21 cellular contexts compared by ENCODE assay signal in the genomic region with DNA sequence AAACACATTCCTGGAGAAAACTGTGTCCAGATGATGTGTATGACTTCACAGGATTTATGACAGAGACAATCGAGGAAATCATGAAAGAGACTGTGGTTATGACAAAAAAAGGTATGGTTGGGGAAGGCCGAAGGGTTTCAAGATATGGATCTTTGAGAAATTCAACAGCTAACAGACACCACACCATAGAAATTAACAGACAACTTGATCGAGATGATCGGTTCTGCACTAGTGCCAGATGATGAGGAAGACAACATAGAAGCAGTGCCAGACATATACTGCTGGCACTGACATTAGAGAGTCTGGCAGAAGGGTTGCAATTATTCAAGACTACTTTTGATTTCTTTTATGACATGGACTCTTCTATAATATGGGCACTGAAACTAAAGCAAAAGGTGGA. TPM values are rescaled to one million over a fixed set of nuclear protein-coding genes. Genes with fewer than 3 reads are reported as not detected.
DNase-seq lines count a peak whose midpoint lies in the region; ATAC-seq, FAIRE-seq and TF ChIP-seq lines count a peak whose summit lies in the region.
"Had no signal": no experiment of that assay in that cellular context is flagged by ENCODE, and none has a peak within 500 bp of the region (broad histone marks: within the 10 kb centered on the region; RNA-seq: fewer than 3 reads in every experiment).

No MANE protein-coding gene starts in this region.

- TF ChIP-seq POLR2A in GM12878 (IDR thresholded peaks at IDR 0.05; ENCODE audit: low read depth, low read length) (no peak), spleen (IDR thresholded peaks at IDR 0.05) (no peak)

- WGBS in GM12878 (ENCODE audit: insufficient coverage, insufficient replicate concordance, low lambda C conversion rate, missing lambda C conversion rate): 98% methylated on average over 4 of the region's 4 CpGs
- WGBS in psoas muscle, 3 donors: 91 to 93% (median 92%) methylated on average over 4 of the region's 4 CpGs
- WGBS in spleen, 5 donors: 79 to 87% (median 83%) methylated on average over 4 of the region's 4 CpGs

- SMC1A ChIA-PET in GM12878 (lab: Charles Lee; ENCODE audit: uncharacterized antibody, unreplicated experiment): interaction anchor here (0.5 to 1.1 kb wide), 3 partner anchors 15 to 211 kb away, joined by 3 read pairs; no protein-coding TSS in a partner anchor

- H3K79me2 ChIP-seq in GM12878 (ENCODE audit: control insufficient read depth, insufficient read depth, low read length): peaks cover 35% of the 10 kb centered on the region

- no peak for DNase-seq in CD14-positive monocyte (ENCODE audit: low spot score)
- no peak for DNase-seq in SJSA1 (ENCODE audit: low read depth in 1 of 2, low spot score in 2 of 2)
- no peak for DNase-seq in GM12878 (ENCODE audit: low read depth, low spot score)
- DNase-seq in natural killer cell: no peak
- no peak for DNase-seq in psoas muscle
- DNase-seq in spleen: no peak
- no peak for DNase-seq in progenitor cell of endocrine pancreas (ENCODE audit: low spot score, unreplicated experiment)
- DNase-seq: Calu3; CD8-positive, alpha-beta T cell; DMS153; IMR-90; NCI-H1105; NCI-H146; NCI-H2029; NCI-H226; NCI-H510A treated with DMSO at 0.1 percent for 48 hours; NCI-H774 had no signal

- POLR2A ChIA-PET in GM12878 (lab: Charles Lee): no interaction called here

- H3K4me3 ChIP-seq in SJSA1 (no peak overlapping the region), GM12878 (no peak overlapping the region), psoas muscle (no peak overlapping the region), spleen (no peak overlapping the region)
- H3K4me3 ChIP-seq: BLaER1 had no signal

- no peak overlapping the region for H3K4me2 ChIP-seq in GM12878 (ENCODE audit: control insufficient read depth, insufficient read depth)
- H3K4me2 ChIP-seq: BLaER1 had no signal

- H3K4me1 Mint-ChIP-seq in CD14-positive monocyte (peaks cover 9% of the 10 kb centered on the region), natural killer cell (peaks cover 27 to 31% of the 10 kb centered on the region in 2 donors), progenitor cell of endocrine pancreas (ENCODE audit: low read depth) (no peaks in the 10 kb centered on the region)

- H3K27me3 ChIP-seq in SJSA1 (replicated peaks) (no peaks in the 10 kb centered on the region), GM12878 (replicated peaks in 1 of 2; ENCODE audit: control insufficient read depth in 2 of 2, insufficient read depth in 2 of 2, low read length in 1 of 2) (no peaks in the 10 kb centered on the region), psoas muscle (ENCODE audit: insufficient read depth in 3 of 3, low read length in 2 of 3) (no peaks in the 10 kb centered on the region), spleen (replicated peaks in 1 of 7) (no peaks in the 10 kb centered on the region)
- H3K27me3 ChIP-seq: BLaER1 had no signal

- in situ Hi-C loops in GM12878 (cut with MboI): no loop called here

- no peak overlapping the region for H3K9ac ChIP-seq in GM12878 (ENCODE audit: control insufficient read depth, insufficient read depth, low read length)
- H3K9ac ChIP-seq: BLaER1 had no signal

- TF ChIP-seq EP300 in GM12878 (IDR thresholded peaks at IDR 0.05; ENCODE audit: borderline replicate concordance in 1 of 2, control insufficient read depth in 1 of 2, low read depth in 2 of 2, low read length in 2 of 2): no peak

- no peaks in the 10 kb centered on the region for H3K27me3 Mint-ChIP-seq in CD14-positive monocyte (ENCODE audit: low read depth in 3 of 3)
- H3K27me3 Mint-ChIP-seq in natural killer cell (ENCODE audit: low read depth in 2 of 2): no peaks in the 10 kb centered on the region
- H3K27me3 Mint-ChIP-seq in progenitor cell of endocrine pancreas: no peaks in the 10 kb centered on the region

- H3K9me3 ChIP-seq in SJSA1 (replicated peaks) (no peaks in the 10 kb centered on the region), GM12878 (replicated peaks; ENCODE audit: control insufficient read depth, insufficient read depth, low read length) (no peaks in the 10 kb centered on the region; the same call in 1 of the 3 replicates), psoas muscle (no peaks in the 10 kb centered on the region), spleen (no peaks in the 10 kb centered on the region)
- H3K9me3 ChIP-seq: BLaER1 had no signal

- TF ChIP-seq CTCF in CD14-positive monocyte (IDR thresholded peaks at IDR 0.05) (no peak), GM12878 (IDR thresholded peaks at IDR 0.05 in 2 of 3, conservative IDR thresholded peaks at IDR 0.05 in 1 of 3; ENCODE audit: control insufficient read depth in 2 of 3, extremely low read depth in 1 of 3, insufficient read depth in 1 of 3, low read depth in 3 of 3, low read length in 3 of 3) (no peak), natural killer cell (IDR thresholded peaks at IDR 0.05) (no peak), psoas muscle (IDR thresholded peaks at IDR 0.05) (no peak), spleen (IDR thresholded peaks at IDR 0.05 in 8 of 11, conservative IDR thresholded peaks at IDR 0.05 in 3 of 11) (no peak), progenitor cell of endocrine pancreas (IDR thresholded peaks at IDR 0.05; ENCODE audit: unreplicated experiment) (no peak)

- H3K36me3 Mint-ChIP-seq in CD14-positive monocyte: peaks cover 37 to 51% of the 10 kb centered on the region in 2 donors
- H3K36me3 Mint-ChIP-seq in natural killer cell: no peaks in the 10 kb centered on the region
- H3K36me3 Mint-ChIP-seq in progenitor cell of endocrine pancreas (ENCODE audit: insufficient read depth): peaks cover 13% of the 10 kb centered on the region

- H4K20me1 ChIP-seq in GM12878 (ENCODE audit: control insufficient read depth, insufficient read depth): no peaks in the 10 kb centered on the region

- H3K4me1 ChIP-seq in SJSA1 (replicated peaks): peaks cover 6% of the 10 kb centered on the region; the same call in 1 of the 2 replicates
- peaks cover 11% of the 10 kb centered on the region; the same call in 1 of the 2 replicates for H3K4me1 ChIP-seq in GM12878 (ENCODE audit: control insufficient read depth, insufficient read depth, low read length)
- H3K4me1 ChIP-seq in psoas muscle: no peaks in the 10 kb centered on the region
- H3K4me1 ChIP-seq in spleen: peaks cover 0 to 26% (median 15%) of the 10 kb centered on the region in 6 donors
- H3K4me1 ChIP-seq: BLaER1 had no signal

- intact Hi-C loops in CD14-positive monocyte (cut with micrococcal nuclease): no loop called here
- intact Hi-C loops in GM12878 (cut with micrococcal nuclease; ENCODE audit: unreplicated experiment): no loop called here
- intact Hi-C loops in natural killer cell (cut with micrococcal nuclease): no loop called here
- intact Hi-C loops in psoas muscle (cut with DNase I): no loop called here
- intact Hi-C loops in spleen (cut with DNase I; ENCODE audit: low total_unique reads): no loop called here

- peak overlapping the region in 4 of 7 donors; percentile 4 to 67 (median 40) for H3K27ac Mint-ChIP-seq in CD14-positive monocyte
- peak overlapping the region; percentile 9 to 74 for H3K27ac Mint-ChIP-seq in natural killer cell
- H3K27ac Mint-ChIP-seq in progenitor cell of endocrine pancreas: no peak overlapping the region
- H3K27ac Mint-ChIP-seq: CD8-positive, alpha-beta T cell had no signal

- no peak for ATAC-seq in GM12878
- peak in 1 of 3 donors; percentile 54 for ATAC-seq in natural killer cell
- ATAC-seq in psoas muscle: no peak
- ATAC-seq: CD8-positive, alpha-beta T cell had no signal

- peak; percentile 7 for FAIRE-seq in GM12878 (lab: Jason Lieb, UNC)
- FAIRE-seq: H54, RCC 7860 had no signal

- BruUV-seq in GM12878 (replicated peaks; lab: Mats Ljungman, UMichigan): no TSS peak

- H2AFZ ChIP-seq in GM12878 (ENCODE audit: control insufficient read depth, low read depth, low read length): no peak overlapping the region

- TF ChIP-seq RAD21 in GM12878 (IDR thresholded peaks at IDR 0.05; ENCODE audit: insufficient read depth, low read depth, low read length): no peak

- H3K36me3 ChIP-seq in SJSA1 (peaks cover 75% of the 10 kb centered on the region), GM12878 (ENCODE audit: control insufficient read depth in 2 of 2, insufficient read depth in 2 of 2, low read length in 1 of 2) (peaks cover 0 to 12% of the 10 kb centered on the region in 2 experiments; a peak in 3 of 4 replicates), psoas muscle (ENCODE audit: insufficient read depth in 1 of 2, low read depth in 1 of 2) (peaks cover 0 to 20% of the 10 kb centered on the region in 2 donors), spleen (peaks cover 0 to 78% (median 0%) of the 10 kb centered on the region in 6 donors)

- RAD21 ChIA-PET in GM12878 (lab: Charles Lee; ENCODE audit: unreplicated experiment): no interaction called here

- no peaks in the 10 kb centered on the region for H3K9me3 Mint-ChIP-seq in CD14-positive monocyte
- peaks cover 0 to 3% of the 10 kb centered on the region in 2 donors for H3K9me3 Mint-ChIP-seq in natural killer cell
- peaks cover 3% of the 10 kb centered on the region for H3K9me3 Mint-ChIP-seq in progenitor cell of endocrine pancreas (ENCODE audit: low read depth)

- H3K4me3 Mint-ChIP-seq in CD14-positive monocyte (no peak overlapping the region), natural killer cell (no peak overlapping the region), progenitor cell of endocrine pancreas (ENCODE audit: low read depth) (no peak overlapping the region)
- H3K4me3 Mint-ChIP-seq: CD8-positive, alpha-beta T cell had no signal

- CTCF ChIA-PET in GM12878 (lab: Yijun Ruan, JAX): interaction anchor here (1.3 kb wide), 1 partner anchor 24 kb away, joined by 4 read pairs; no protein-coding TSS in a partner anchor

- H3K27ac ChIP-seq in SJSA1 (peak overlapping the region; percentile 18; the same call in 1 of the 2 replicates), GM12878 (ENCODE audit: control insufficient read depth, insufficient read depth) (no peak overlapping the region), psoas muscle (no peak overlapping the region), spleen (no peak overlapping the region)
- H3K27ac ChIP-seq: BLaER1 had no signal

RNA-seq across cellular contexts. Expression of a gene that starts 37.2 kb away (rescaled TPM):
- under 1 TPM in 1 of 2 donors, not detected in 1; 0.15 TPM for polyA plus RNA-seq in CD14-positive monocyte
- total RNA-seq in SJSA1 (2014; rRNA removed; shearing (Covaris generic)): 1.9 TPM in 1 of 2 replicates, not detected in the other
- 4.7 and 6.5 TPM in 2 replicates for total RNA-seq in GM12878 (2013; cell fraction: nucleolus; rRNA removed)
- total RNA-seq in GM12878 (2014; rRNA removed): 0.62 and 1.6 TPM in 2 replicates
- total RNA-seq in GM12878 (2014; rRNA removed; fragmentation: Illumina TruSeq; extraction: Trizol): 1.4 and 1.6 TPM in 2 replicates
- total RNA-seq in GM12878 (2021): 0.27 and 0.44 TPM in 2 replicates
- polyA plus RNA-seq in GM12878 (2011; ENCODE audit: low read depth): 0.37 TPM
- 1.2 and 1.5 TPM in 2 replicates for polyA plus RNA-seq in GM12878 (2011; rRNA removed)
- polyA plus RNA-seq in GM12878 (2011; cell fraction: cytosol; rRNA removed): 0.70 and 1.2 TPM in 2 replicates
- 0.85 and 0.95 TPM in 2 replicates for polyA plus RNA-seq in GM12878 (2011; cell fraction: nucleus; rRNA removed)
- polyA plus RNA-seq in GM12878 (2012): 0.49 and 0.54 TPM in 2 replicates
- polyA plus RNA-seq in GM12878 (2014; fragmentation: Illumina TruSeq; extraction: Trizol): 1.0 and 2.1 TPM in 2 replicates
- under 1 TPM; 0.45 to 0.53 TPM for polyA plus RNA-seq in GM12878 (2014; fragmentation: Nextera tagmentation; extraction: Ambion mirVana)
- 1.1 and 1.4 TPM in 2 replicates for polyA plus RNA-seq in GM12878 (2014; rRNA removed)
- polyA plus RNA-seq in GM12878 (2016; fragmentation: Nextera tagmentation; extraction: Ambion mirVana): under 1 TPM; 0.37 to 0.40 TPM
- polyA minus RNA-seq in GM12878 (2011; rRNA and poly(A)+ RNA removed): 6.0 and 7.4 TPM in 2 replicates
- polyA minus RNA-seq in GM12878 (2011; cell fraction: cytosol; rRNA and poly(A)+ RNA removed): 0.94 and 1.2 TPM in 2 replicates
- 2.4 and 3.1 TPM in 2 replicates for polyA minus RNA-seq in GM12878 (2011; cell fraction: nucleus; rRNA and poly(A)+ RNA removed)
- 1 to 10 TPM in 1 of 3 donors, under 1 TPM in 2; 0.43 to 1.0 (median 0.61) TPM for total RNA-seq in natural killer cell
- total RNA-seq in psoas muscle: under 1 TPM in 3 of 4 donors, not detected in 1; 0.46 to 0.73 (median 0.60) TPM
- polyA plus RNA-seq in psoas muscle: under 1 TPM in 2 of 3 donors, not detected in 1; 0.31 to 0.66 TPM
- 1 to 10 TPM in 4 of 7 donors, under 1 TPM in 2, not detected in 1; 0.85 to 2.6 (median 1.8) TPM for total RNA-seq in spleen
- under 1 TPM; 0.35 to 0.41 (median 0.37) TPM for polyA plus RNA-seq in spleen
- total RNA-seq in progenitor cell of endocrine pancreas: 1.3 and 2.2 TPM in 2 replicates
- total RNA-seq: Calu3, G401 had no signal

RNA-seq across cellular contexts. Expression of a gene that starts 55.6 kb away (rescaled TPM):
- polyA plus RNA-seq in CD14-positive monocyte: 1 to 10 TPM; 5.8 to 6.1 TPM
- total RNA-seq in SJSA1 (2014; rRNA removed; shearing (Covaris generic)): 15.7 and 19.0 TPM in 2 replicates
- 16.0 and 17.4 TPM in 2 replicates for total RNA-seq in GM12878 (2013; cell fraction: nucleolus; rRNA removed)
- total RNA-seq in GM12878 (2014; rRNA removed): 15.4 and 18.6 TPM in 2 replicates
- total RNA-seq in GM12878 (2014; rRNA removed; fragmentation: Illumina TruSeq; extraction: Trizol): 18.9 and 20.6 TPM in 2 replicates
- 20.1 and 21.2 TPM in 2 replicates for total RNA-seq in GM12878 (2021)
- polyA plus RNA-seq in GM12878 (2011; ENCODE audit: low read depth): 19.9 TPM
- 22.7 and 34.0 TPM in 2 replicates for polyA plus RNA-seq in GM12878 (2011; rRNA removed)
- polyA plus RNA-seq in GM12878 (2011; cell fraction: cytosol; rRNA removed): 9.2 and 11.0 TPM in 2 replicates
- 10.5 and 12.6 TPM in 2 replicates for polyA plus RNA-seq in GM12878 (2011; cell fraction: nucleus; rRNA removed)
- polyA plus RNA-seq in GM12878 (2012): 17.6 and 17.9 TPM in 2 replicates
- polyA plus RNA-seq in GM12878 (2014; fragmentation: Illumina TruSeq; extraction: Trizol): 24.2 and 24.8 TPM in 2 replicates
- 10 to 100 TPM; 25.7 to 33.8 TPM for polyA plus RNA-seq in GM12878 (2014; fragmentation: Nextera tagmentation; extraction: Ambion mirVana)
- 14.7 and 17.0 TPM in 2 replicates for polyA plus RNA-seq in GM12878 (2014; rRNA removed)
- 10 to 100 TPM; 20.7 to 20.8 TPM for polyA plus RNA-seq in GM12878 (2016; fragmentation: Nextera tagmentation; extraction: Ambion mirVana)
- 12.7 and 17.8 TPM in 2 replicates for polyA minus RNA-seq in GM12878 (2011; rRNA and poly(A)+ RNA removed)
- 4.4 and 5.7 TPM in 2 replicates for polyA minus RNA-seq in GM12878 (2011; cell fraction: cytosol; rRNA and poly(A)+ RNA removed)
- 3.5 and 6.1 TPM in 2 replicates for polyA minus RNA-seq in GM12878 (2011; cell fraction: nucleus; rRNA and poly(A)+ RNA removed)
- 10 to 100 TPM; 18.9 to 22.1 (median 20.6) TPM for total RNA-seq in natural killer cell
- total RNA-seq in psoas muscle: 10 to 100 TPM; 14.8 to 25.9 (median 23.0) TPM
- polyA plus RNA-seq in psoas muscle: 10 to 100 TPM; 14.7 to 20.6 (median 18.3) TPM
- 10 to 100 TPM; 25.7 to 29.7 (median 28.0) TPM for total RNA-seq in spleen
- 10 to 100 TPM; 17.1 to 28.6 (median 19.3) TPM for polyA plus RNA-seq in spleen
- total RNA-seq in progenitor cell of endocrine pancreas: 49.1 and 51.6 TPM in 2 replicates
